Comparison of ENCODE assay signal across 8 cellular contexts in the genomic region with DNA sequence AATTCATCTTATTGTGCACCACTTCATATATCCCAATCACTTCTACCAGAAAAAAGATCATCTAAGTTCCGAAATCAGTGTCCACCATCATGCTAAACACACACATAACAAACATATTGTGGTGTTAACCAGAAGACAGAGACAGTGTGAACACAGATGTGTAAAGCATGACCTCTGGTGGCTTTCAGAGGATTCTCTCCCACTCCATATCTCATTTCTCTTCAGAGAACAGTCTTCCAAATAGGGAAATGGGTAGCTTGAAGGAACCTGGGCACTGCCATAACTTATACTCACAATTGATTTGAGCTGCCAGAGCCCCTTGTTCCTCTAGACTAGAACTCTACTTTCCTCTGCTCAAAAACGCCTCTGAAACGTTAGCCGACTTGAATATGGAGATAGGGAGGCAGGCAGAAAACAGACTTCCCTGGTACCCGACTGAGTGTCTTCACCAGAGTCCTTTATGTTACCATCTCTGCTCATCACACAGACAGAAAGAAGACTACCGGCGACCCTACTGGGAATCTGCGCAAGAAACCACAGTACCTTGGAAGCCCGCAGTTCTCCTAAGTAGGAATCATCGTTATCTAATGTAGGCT. TPM values are rescaled to one million over a fixed set of nuclear protein-coding genes. Genes with fewer than 3 reads are reported as not detected.
DNase-seq lines count a peak whose midpoint lies in the region; ATAC-seq, FAIRE-seq and TF ChIP-seq lines count a peak whose summit lies in the region.

No MANE protein-coding gene starts in this region.

- peak; percentile 30 for TF ChIP-seq CTCF in BJ (IDR thresholded peaks at IDR 0.05; ENCODE audit: insufficient read depth, low read depth, low read length)
- peak; percentile 31 for TF ChIP-seq CTCF in brain microvascular endothelial cell (IDR thresholded peaks at IDR 0.05; ENCODE audit: low read depth, low read length, missing control alignments)

- FAIRE-seq in GM18507 (lab: Jason Lieb, UNC) (peak; percentile 41), urothelium cell line (lab: Jason Lieb, UNC) (no peak)

- ATAC-seq in left colon, result peak; percentile 34

- POLR2A ChIA-PET in BJ (lab: Charles Lee), result no interaction called here

- DNase-seq in BJ (ENCODE audit: low read depth) (no peak), GM18507 (ENCODE audit: extremely low spot score, insufficient read length, low read depth) (no peak), M059J (ENCODE audit: low read depth) (peak; percentile 65), brain microvascular endothelial cell (no peak), left colon (no peak), urothelium cell line (ENCODE audit: low spot score) (peak; percentile 46), GM19240 (ENCODE audit: insufficient read length, low spot score) (no peak), ureter (ENCODE audit: low spot score) (no peak)

- CTCF ChIA-PET in BJ (lab: Yijun Ruan, JAX), result interaction anchor here (0.7 to 7.7 kb wide), 27 partner anchors 10 to 603 kb away, joined by 3 to 51 read pairs (median 4); a partner anchor contains a TSS

- H3K27me3 ChIP-seq in BJ (ENCODE audit: control insufficient read depth, insufficient read depth, low read length) (peaks cover 24% of the 10 kb centered on the region), brain microvascular endothelial cell (replicated peaks) (peaks cover 25% of the 10 kb centered on the region)

- H3K4me3 ChIP-seq in BJ (ENCODE audit: low read depth, low read length), result peak overlapping the region; percentile 3; the same call in 1 of the 2 replicates
- H3K4me3 ChIP-seq in brain microvascular endothelial cell (ENCODE audit: low read depth, low read length), result peak overlapping the region; percentile 20

- intact Hi-C loops in left colon (cut with DNase I, micrococcal nuclease), result no loop called here

- no peak overlapping the region for H3K27ac ChIP-seq in brain microvascular endothelial cell

- in situ Hi-C loops in brain microvascular endothelial cell (cut with HindIII; ENCODE audit: low pct_ligation_motif_present, low sequenced_read_pairs), result no loop called here

- H3K36me3 ChIP-seq in BJ (ENCODE audit: control insufficient read depth, insufficient read depth, low read length) (no peaks in the 10 kb centered on the region), brain microvascular endothelial cell (replicated peaks) (no peaks in the 10 kb centered on the region)

RNA-seq across cellular contexts. Expression of a gene that starts 1.8 kb away (rescaled TPM):
- 1.1 and 2.3 TPM in 2 replicates for polyA plus RNA-seq in BJ (2011; rRNA removed)
- polyA minus RNA-seq in BJ (2011; rRNA and poly(A)+ RNA removed), result 0.77 and 1.1 TPM in 2 replicates
- total RNA-seq in M059J (2014; rRNA removed; shearing (Covaris generic)), result 0.84 and 1.1 TPM in 2 replicates
- 100 to 1,000 TPM in 1 of 2 donors, 10 to 100 TPM in 1; 96.7 to 121 TPM for total RNA-seq in left colon
- 0.75 TPM for total RNA-seq in ureter

RNA-seq across cellular contexts. Expression of a gene that starts 21.6 kb away (rescaled TPM):
- 31.0 and 48.8 TPM in 2 replicates for polyA plus RNA-seq in BJ (2011; rRNA removed)
- 8.7 and 9.9 TPM in 2 replicates for polyA minus RNA-seq in BJ (2011; rRNA and poly(A)+ RNA removed)
- total RNA-seq in M059J (2014; rRNA removed; shearing (Covaris generic)), result 38.5 and 44.8 TPM in 2 replicates
- 10 to 100 TPM; 41.2 to 48.2 TPM for total RNA-seq in left colon
- 55.1 TPM for total RNA-seq in ureter

RNA-seq across cellular contexts. Expression of a gene that starts 36.4 kb away (rescaled TPM):
- polyA plus RNA-seq in BJ (2011; rRNA removed), result 14.7 and 63.7 TPM in 2 replicates
- polyA minus RNA-seq in BJ (2011; rRNA and poly(A)+ RNA removed), result 12.1 and 15.4 TPM in 2 replicates
- total RNA-seq in M059J (2014; rRNA removed; shearing (Covaris generic)), result 73.4 and 97.8 TPM in 2 replicates
- total RNA-seq in left colon (10 to 100 TPM; 45.5 to 48.1 TPM), ureter (27.0 TPM)

Comparison
In these comparisons a context has a peak if more than half of its experiments do, and no peak if none do; other contexts are left out.
1. DNase-seq: peak in M059J (single experiment) and urothelium cell line (single experiment); none in BJ (single experiment), GM18507 (single experiment), brain microvascular endothelial cell (single experiment), left colon (0 of 2), GM19240 (single experiment) and ureter (single experiment).
2. RNA of a gene that starts 1.8 kb away (total RNA-seq): 96.7 to 121 TPM in left colon; 0.84 to 1.1 TPM in M059J and 0.75 TPM in ureter (single experiment); every median in the first group is over 10 times any median in the second.